ENCODE assay signal across 8 cellular contexts in genomic region chr15:89760303-89761008, GRCh38. TPM values are rescaled to one million over a fixed set of nuclear protein-coding genes. Genes with fewer than 3 reads are reported as not detected.
DNase-seq lines count a peak whose midpoint lies in the region; ATAC-seq, FAIRE-seq and TF ChIP-seq lines count a peak whose summit lies in the region.

No MANE protein-coding gene starts in this region.

- H3K4me3 Mint-ChIP-seq in progenitor cell of endocrine pancreas (ENCODE audit: low read depth) = no peak overlapping the region

- peak; percentile 97 to 98 for TF ChIP-seq RAD21 in A549 (conservative IDR thresholded peaks at IDR 0.05 in 1 of 2, IDR thresholded peaks at IDR 0.05 in 1 of 2)

- FAIRE-seq in A549 (lab: Jason Lieb, UNC) = peak; percentile 76

- no peak overlapping the region for H3K27ac Mint-ChIP-seq in progenitor cell of endocrine pancreas

- H3K27ac ChIP-seq in A549 (no peak overlapping the region), cardiac muscle cell (no peak overlapping the region)

- H3K9me3 ChIP-seq in A549 (no peaks in the 10 kb centered on the region), cardiac muscle cell (ENCODE audit: low read depth) (no peaks in the 10 kb centered on the region)

- TF ChIP-seq POLR2A in A549 (IDR thresholded peaks at IDR 0.05; ENCODE audit: low read length) = no peak

- CTCF ChIA-PET in A549 (lab: Yijun Ruan, JAX) = interaction anchor here (0.6 to 17.7 kb wide), 78 partner anchors 10 to 649 kb away, joined by 3 to 491 read pairs (median 4); partner anchors contain the start of genes ANPEP, AP3S2, ARPIN and MESP1

- TF ChIP-seq EP300 in A549 (IDR thresholded peaks at IDR 0.05) = no peak

- H3K4me1 ChIP-seq in A549 (peaks cover 4% of the 10 kb centered on the region; the same call in 2 of the 3 replicates), cardiac muscle cell (ENCODE audit: low read depth) (no peaks in the 10 kb centered on the region)

- no peaks in the 10 kb centered on the region for H3K9me3 Mint-ChIP-seq in progenitor cell of endocrine pancreas (ENCODE audit: low read depth)

- POLR2A ChIA-PET in A549 (lab: Yijun Ruan, JAX) = interaction anchor here (0.8 to 1.7 kb wide), 5 partner anchors 10 to 128 kb away, joined by 3 to 9 read pairs (median 5); partner anchors contain the start of gene MESP1

- ATAC-seq in A549 (peak; percentile 93 to 97), SK-N-SH treated with all-trans-retinoic acid at 6 μM for 48 hours (peak; percentile 99), HG03442 (IDR thresholded peaks at IDR 0.05; ENCODE audit: unreplicated experiment) (no peak)

- no peak overlapping the region for H3K4me3 ChIP-seq in A549
- H3K4me3 ChIP-seq in cardiac muscle cell = no peak overlapping the region

- no peaks in the 10 kb centered on the region for H3K36me3 Mint-ChIP-seq in progenitor cell of endocrine pancreas (ENCODE audit: insufficient read depth)

- WGBS in A549 (ENCODE audit: missing lambda C conversion rate) = 39% methylated on average over 15 of the region's 16 CpGs

- H3K27me3 Mint-ChIP-seq in progenitor cell of endocrine pancreas = peaks cover 43% of the 10 kb centered on the region

- no peaks in the 10 kb centered on the region for H3K4me1 Mint-ChIP-seq in progenitor cell of endocrine pancreas (ENCODE audit: low read depth)

- H3K27me3 ChIP-seq in cardiac muscle cell = no peaks in the 10 kb centered on the region

- DNase-seq in A549 (ENCODE audit: low read depth in 1 of 2, low spot score in 1 of 2) (peak; percentile 72 to 91), HuH-7.5 (ENCODE audit: low spot score) (peak; percentile 96), cardiac muscle cell (ENCODE audit: low read depth in 1 of 2, low spot score in 1 of 2) (peak; percentile 79 to 81), progenitor cell of endocrine pancreas (ENCODE audit: low spot score, unreplicated experiment) (peak; percentile 85)
- peak; percentile 60 for DNase-seq in activated naive CD4-positive, alpha-beta T cell treated with anti-CD3 and anti-CD28 coated beads, Interleukin-2, amount 50 U/mL, for 16 hours

- peak; percentile 98 for TF ChIP-seq CTCF in A549 (IDR thresholded peaks at IDR 0.05)
- TF ChIP-seq CTCF in GM12873 (IDR thresholded peaks at IDR 0.05; ENCODE audit: insufficient read depth, low read depth, low read length, missing control alignments) = peak; percentile 99
- TF ChIP-seq CTCF in cardiac muscle cell (IDR thresholded peaks at IDR 0.05; ENCODE audit: low read depth, low read length) = peak; percentile 97
- peak; percentile 97 for TF ChIP-seq CTCF in progenitor cell of endocrine pancreas (IDR thresholded peaks at IDR 0.05; ENCODE audit: unreplicated experiment)

- no peaks in the 10 kb centered on the region for H3K36me3 ChIP-seq in cardiac muscle cell

- H3K4me2 ChIP-seq in A549 = no peak overlapping the region

TF ChIP-seq in A549, 52 proteins besides CTCF, POLR2A, EP300 and RAD21:
- TF ChIP-seq HOXA7 (CRISPR knock-in tag; IDR thresholded peaks at IDR 0.05) (no peak), MAX (IDR thresholded peaks at IDR 0.05) (0 out of 2 replicates have a peak, but pooled peaks have one; percentile 25), SMC3 (IDR thresholded peaks at IDR 0.05) (peak; percentile 97), CHD2 (IDR thresholded peaks at IDR 0.05; ENCODE audit: low read length, partially characterized antibody) (no peak), JUN (IDR thresholded peaks at IDR 0.05) (no peak), REST (IDR thresholded peaks at IDR 0.05) (peak; percentile 48; the same call in 1 of the 2 replicates)

TF ChIP-seq in SK-N-SH treated with all-trans-retinoic acid at 6 μM for 48 hours, 23 proteins besides CTCF, POLR2A, EP300 and RAD21:
- TF ChIP-seq TCF4 (CRISPR knock-in tag; IDR thresholded peaks at IDR 0.05; ENCODE audit: borderline replicate concordance) = peak; percentile 76; the same call in 1 of the 2 replicates
- no peak for TF ChIP-seq ZNF8 (CRISPR knock-in tag; IDR thresholded peaks at IDR 0.05)
TF ChIP-seq in SK-N-SH treated with all-trans-retinoic acid at 6 μM for 48 hours: peak in this region for 1.

RNA-seq across cellular contexts. Expression of gene MESP1, which starts 9.4 kb away (rescaled TPM):
- polyA plus RNA-seq in A549 (2011; rRNA removed) (1.2 and 1.7 TPM in 2 replicates), A549 (2017; fragmentation: RNase III; extraction: RNeasy Plus Mini Kit Qiagen cat#74134 plus additional on column Dnase treatment) (2.3 to 2.8 TPM (median 2.7 TPM) in 3 replicates), cardiac muscle cell (9.3 and 9.9 TPM in 2 replicates)
- 4.9 and 5.6 TPM in 2 replicates for polyA plus RNA-seq in A549 (2012; cell fraction: cytosol; rRNA removed)
- 3.3 and 4.5 TPM in 2 replicates for polyA plus RNA-seq in A549 (2012; cell fraction: nucleus; rRNA removed)
- polyA minus RNA-seq in A549 (2011; rRNA and poly(A)+ RNA removed) = 0.29 and 0.88 TPM in 2 replicates
- total RNA-seq in cardiac muscle cell (1.9 and 5.3 TPM in 2 replicates), progenitor cell of endocrine pancreas (0.50 and 0.51 TPM in 2 replicates)

RNA-seq across cellular contexts. Expression of gene MESP2, which starts 15.7 kb away (rescaled TPM):
- polyA plus RNA-seq in A549 (2011; rRNA removed) (0.22 and 0.24 TPM in 2 replicates), A549 (2017; fragmentation: RNase III; extraction: RNeasy Plus Mini Kit Qiagen cat#74134 plus additional on column Dnase treatment) (0.50 to 0.57 TPM (median 0.53 TPM) in 3 replicates), cardiac muscle cell (1.1 and 2.5 TPM in 2 replicates)
- polyA plus RNA-seq in A549 (2012; cell fraction: cytosol; rRNA removed) = 0.18 and 0.29 TPM in 2 replicates
- 0.16 and 0.54 TPM in 2 replicates for polyA plus RNA-seq in A549 (2012; cell fraction: nucleus; rRNA removed)
- polyA minus RNA-seq in A549 (2011; rRNA and poly(A)+ RNA removed) = not detected in 2 replicates
- total RNA-seq in cardiac muscle cell (0.32 and 2.4 TPM in 2 replicates), progenitor cell of endocrine pancreas (not detected in 2 replicates)

RNA-seq across cellular contexts. Expression of gene ANPEP, which starts 54.2 kb away (rescaled TPM):
- polyA plus RNA-seq in A549 (2011; rRNA removed) (3.8 and 5.3 TPM in 2 replicates), A549 (2017; fragmentation: RNase III; extraction: RNeasy Plus Mini Kit Qiagen cat#74134 plus additional on column Dnase treatment) (9.3 to 12.5 TPM (median 9.9 TPM) in 3 replicates), cardiac muscle cell (0.17 and 0.20 TPM in 2 replicates)
- 1.9 and 2.5 TPM in 2 replicates for polyA plus RNA-seq in A549 (2012; cell fraction: cytosol; rRNA removed)
- polyA plus RNA-seq in A549 (2012; cell fraction: nucleus; rRNA removed) = 9.2 and 12.7 TPM in 2 replicates
- 5.9 and 6.5 TPM in 2 replicates for polyA minus RNA-seq in A549 (2011; rRNA and poly(A)+ RNA removed)
- total RNA-seq in cardiac muscle cell (0.21 TPM in 1 of 2 replicates, not detected in the other), progenitor cell of endocrine pancreas (1.7 and 1.8 TPM in 2 replicates)
